35 cellular contexts compared by ENCODE assay signal in genomic region chr15:23606226-23606625, GRCh38. TPM values are rescaled to one million over a fixed set of nuclear protein-coding genes. Genes with fewer than 3 reads are reported as not detected.
"Had no signal": no experiment of that assay in that cellular context is flagged by ENCODE, and none has a peak within 500 bp of the region (broad histone marks: within the 10 kb centered on the region; RNA-seq: fewer than 3 reads in every experiment).

No MANE protein-coding gene starts in this region.

- H3K4me3 Mint-ChIP-seq: activated CD4-positive, alpha-beta memory T cell treated with anti-CD3 and anti-CD28 coated beads for 36 hours; activated CD4-positive, alpha-beta T cell treated with anti-CD3 and anti-CD28 coated beads for 36 hours; activated CD4-positive, alpha-beta T cell treated with anti-CD3 and anti-CD28 coated beads, Interleukin-2, amount 10 ng/mL, durations not matched to agents 24 days and 14 days; activated naive CD4-positive, alpha-beta T cell treated with anti-CD3 and anti-CD28 coated beads, Interleukin-2, amount 10 ng/mL, durations not matched to agents 7 days and 5 days; activated naive CD8-positive, alpha-beta T cell treated with anti-CD3 and anti-CD28 coated beads, Interleukin-2, amount 10 ng/mL, durations not matched to agents 7 days and 5 days; activated T-cell treated with anti-CD3 and anti-CD28 coated beads, Interleukin-2, amount 50 U/mL, for 24 hours; activated T-cell treated with anti-CD3 and anti-CD28 coated beads, Interleukin-2, amount 50 U/mL, for 72 hours; brain; T-helper 17 cell; T-helper 2 cell treated with Interferon-gamma antibody and Interleukin-4, amounts not matched to agents 5 μg/mL and 100 μg/mL, for 36 hours had no signal

- ATAC-seq: activated CD4-positive, alpha-beta T cell treated with anti-CD3 and anti-CD28 coated beads for 36 hours; activated naive CD4-positive, alpha-beta T cell treated with anti-CD3 and anti-CD28 coated beads, Interleukin-2, amount 50 U/mL, for 72 hours; activated T-cell treated with anti-CD3 and anti-CD28 coated beads, Interleukin-2, amount 50 U/mL, for 72 hours; gastroesophageal sphincter; heart right ventricle; T-helper 17 cell had no signal

- H3K4me2 ChIP-seq: hepatocyte had no signal

- H3K9me3 Mint-ChIP-seq: activated CD4-positive, alpha-beta memory T cell treated with anti-CD3 and anti-CD28 coated beads for 36 hours had no signal

- H3K27me3 Mint-ChIP-seq: activated CD4-positive, alpha-beta memory T cell treated with anti-CD3 and anti-CD28 coated beads for 36 hours; activated CD4-positive, alpha-beta T cell treated with anti-CD3 and anti-CD28 coated beads for 36 hours; activated CD4-positive, alpha-beta T cell treated with anti-CD3 and anti-CD28 coated beads, Interleukin-2, amount 10 ng/mL, durations not matched to agents 24 days and 14 days; activated naive CD4-positive, alpha-beta T cell treated with anti-CD3 and anti-CD28 coated beads, Interleukin-2, amount 10 ng/mL, durations not matched to agents 7 days and 5 days; activated naive CD8-positive, alpha-beta T cell treated with anti-CD3 and anti-CD28 coated beads, Interleukin-2, amount 10 ng/mL, durations not matched to agents 7 days and 5 days; activated T-cell treated with anti-CD3 and anti-CD28 coated beads, Interleukin-2, amount 50 U/mL, for 24 hours; brain; T-helper 17 cell had no signal

- H3K9me3 ChIP-seq: colonic mucosa, esophagus squamous epithelium, gastroesophageal sphincter had no signal

- H3K4me1 ChIP-seq: breast epithelium, colonic mucosa, esophagus squamous epithelium, gastroesophageal sphincter, heart right ventricle had no signal

- H3K27ac ChIP-seq: breast epithelium, cardiac muscle cell, colonic mucosa, epithelial cell of prostate, esophagus squamous epithelium, gastroesophageal sphincter, heart right ventricle, hepatocyte had no signal

- H3K4me1 Mint-ChIP-seq: activated CD4-positive, alpha-beta T cell treated with anti-CD3 and anti-CD28 coated beads for 36 hours; activated CD4-positive, alpha-beta T cell treated with anti-CD3 and anti-CD28 coated beads, Interleukin-2, amount 10 ng/mL, durations not matched to agents 24 days and 14 days; activated naive CD4-positive, alpha-beta T cell treated with anti-CD3 and anti-CD28 coated beads, Interleukin-2, amount 10 ng/mL, durations not matched to agents 7 days and 5 days; activated naive CD8-positive, alpha-beta T cell treated with anti-CD3 and anti-CD28 coated beads, Interleukin-2, amount 10 ng/mL, durations not matched to agents 7 days and 5 days; brain; T-helper 17 cell had no signal

- DNase-seq: activated CD4-positive, alpha-beta memory T cell treated with anti-CD3 and anti-CD28 coated beads for 36 hours; activated CD4-positive, alpha-beta T cell treated with anti-CD3 and anti-CD28 coated beads for 36 hours; activated CD4-positive, alpha-beta T cell treated with anti-CD3 and anti-CD28 coated beads, Interleukin-2, amount 10 ng/mL, durations not matched to agents 24 days and 14 days; activated CD4-positive, CD25-positive, alpha-beta regulatory T cell; activated CD4-positive, CD25-positive, alpha-beta regulatory T cell treated with anti-CD3 and anti-CD28 coated beads, Interleukin-2, amount 50 U/mL, for 72 hours; activated CD8-positive, alpha-beta memory T cell treated with anti-CD3 and anti-CD28 coated beads, Interleukin-2, amount 50 U/mL, for 48 hours; activated gamma-delta T cell; activated naive CD4-positive, alpha-beta T cell; activated naive CD4-positive, alpha-beta T cell treated with anti-CD3 and anti-CD28 coated beads, Interleukin-2, amount 10 ng/mL, durations not matched to agents 7 days and 5 days; activated naive CD8-positive, alpha-beta T cell treated with anti-CD3 and anti-CD28 coated beads, Interleukin-2, amount 10 ng/mL, durations not matched to agents 7 days and 5 days; activated T-cell treated with anti-CD3 and anti-CD28 coated beads for 4 hours; activated T-cell treated with anti-CD3 and anti-CD28 coated beads, Interleukin-2, amount 50 U/mL, for 24 hours; activated T-cell treated with anti-CD3 and anti-CD28 coated beads, Interleukin-2, amount 50 U/mL, for 72 hours; central memory CD4-positive, alpha-beta T cell; cerebellar nuclear complex; colonic mucosa; effector CD8-positive, alpha-beta T cell; esophagus squamous epithelium; foreskin melanocyte; heart right ventricle; T-helper 17 cell; T1000 had no signal

- H3K27ac Mint-ChIP-seq: activated CD4-positive, alpha-beta memory T cell treated with anti-CD3 and anti-CD28 coated beads for 36 hours; activated CD4-positive, alpha-beta T cell treated with anti-CD3 and anti-CD28 coated beads for 36 hours; activated CD4-positive, alpha-beta T cell treated with anti-CD3 and anti-CD28 coated beads, Interleukin-2, amount 10 ng/mL, durations not matched to agents 24 days and 14 days; activated naive CD4-positive, alpha-beta T cell treated with anti-CD3 and anti-CD28 coated beads, Interleukin-2, amount 10 ng/mL, durations not matched to agents 7 days and 5 days; activated naive CD4-positive, alpha-beta T cell treated with anti-CD3 and anti-CD28 coated beads, Interleukin-2, amount 50 U/mL, for 72 hours; activated naive CD8-positive, alpha-beta T cell treated with anti-CD3 and anti-CD28 coated beads, Interleukin-2, amount 10 ng/mL, durations not matched to agents 7 days and 5 days; activated T-cell treated with anti-CD3 and anti-CD28 coated beads, Interleukin-2, amount 50 U/mL, for 24 hours; activated T-cell treated with anti-CD3 and anti-CD28 coated beads, Interleukin-2, amount 50 U/mL, for 72 hours; brain; T-helper 17 cell; T-helper 2 cell treated with Interferon-gamma antibody and Interleukin-4, amounts not matched to agents 5 μg/mL and 100 μg/mL, for 36 hours had no signal

- H3K36me3 ChIP-seq: breast epithelium, cardiac muscle cell, colonic mucosa, esophagus squamous epithelium, gastroesophageal sphincter, heart right ventricle had no signal

- H2AFZ ChIP-seq: hepatocyte had no signal

- H3K27me3 ChIP-seq: breast epithelium, cardiac muscle cell, colonic mucosa, esophagus squamous epithelium, gastroesophageal sphincter, heart right ventricle, hepatocyte had no signal

- H3K4me3 ChIP-seq: breast epithelium, cardiac muscle cell, colonic mucosa, esophagus squamous epithelium, gastroesophageal sphincter, heart right ventricle, hepatocyte had no signal

- H3K36me3 Mint-ChIP-seq: activated CD4-positive, alpha-beta memory T cell treated with anti-CD3 and anti-CD28 coated beads for 36 hours; activated naive CD4-positive, alpha-beta T cell treated with anti-CD3 and anti-CD28 coated beads, Interleukin-2, amount 10 ng/mL, durations not matched to agents 7 days and 5 days; activated naive CD4-positive, alpha-beta T cell treated with anti-CD3 and anti-CD28 coated beads, Interleukin-2, amount 50 U/mL, for 72 hours; activated naive CD8-positive, alpha-beta T cell treated with anti-CD3 and anti-CD28 coated beads, Interleukin-2, amount 10 ng/mL, durations not matched to agents 7 days and 5 days; brain had no signal

- FAIRE-seq: endometrium, endothelial cell of umbilical vein had no signal

- H3K79me2 ChIP-seq: hepatocyte had no signal

RNA-seq across cellular contexts. Expression of gene MKRN3, which starts 40.8 kb away (rescaled TPM):
- total RNA-seq: cardiac muscle cell, dermis microvascular lymphatic vessel endothelial cell had no signal
- polyA plus RNA-seq: cardiac muscle cell, hepatocyte had no signal

RNA-seq across cellular contexts. Expression of gene MAGEL2, which starts 41.4 kb away (rescaled TPM):
- total RNA-seq: activated CD4-positive, alpha-beta memory T cell treated with anti-CD3 and anti-CD28 coated beads for 36 hours; activated CD4-positive, alpha-beta T cell treated with anti-CD3 and anti-CD28 coated beads for 36 hours; activated CD4-positive, alpha-beta T cell treated with anti-CD3 and anti-CD28 coated beads, Interleukin-2, amount 10 ng/mL, durations not matched to agents 24 days and 14 days; activated naive CD4-positive, alpha-beta T cell treated with anti-CD3 and anti-CD28 coated beads, Interleukin-2, amount 50 U/mL, for 72 hours; activated naive CD8-positive, alpha-beta T cell treated with anti-CD3 and anti-CD28 coated beads, Interleukin-2, amount 10 ng/mL, durations not matched to agents 7 days and 5 days; activated T-cell treated with anti-CD3 and anti-CD28 coated beads, Interleukin-2, amount 50 U/mL, for 72 hours; dermis microvascular lymphatic vessel endothelial cell; endothelial cell of umbilical vein; fibroblast of villous mesenchyme; T-helper 17 cell had no signal
- polyA plus RNA-seq: endothelial cell of umbilical vein, fibroblast of lung had no signal
